Comparison of ENCODE assay signal across 1 cellular context in the genomic region with DNA sequence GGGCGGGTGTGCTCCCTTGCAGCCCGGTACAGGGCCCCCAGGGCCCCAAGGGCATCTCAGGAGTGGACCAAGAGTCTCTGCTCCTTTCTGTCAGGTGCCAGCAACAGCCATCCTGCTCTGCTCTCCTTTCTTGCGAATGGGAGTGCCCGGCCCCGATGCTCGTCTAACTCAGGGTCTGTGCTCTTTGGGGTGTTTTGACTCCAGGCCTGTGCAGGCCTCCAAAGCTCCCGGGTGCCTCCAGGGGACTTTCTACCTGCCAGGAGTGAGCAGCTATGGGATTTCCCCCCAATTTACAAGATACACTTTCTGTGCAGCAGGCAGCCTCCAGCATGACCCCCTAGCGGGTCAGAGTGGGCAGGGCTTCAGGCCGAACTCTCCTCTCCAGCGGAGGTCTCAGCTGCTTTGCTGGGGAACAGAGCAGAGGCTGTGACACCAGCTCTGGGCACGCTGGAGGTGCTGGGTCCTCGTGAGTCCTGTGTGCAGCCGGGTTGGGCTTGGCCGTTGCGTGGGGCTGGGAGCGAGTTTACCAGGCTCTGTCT.
TF ChIP-seq lines count a peak whose summit lies in the region.

No MANE protein-coding gene starts in this region.

TF ChIP-seq in endothelial cell of umbilical vein, 7 proteins besides CTCF, POLR2A, EP300 and RAD21:
- TF ChIP-seq FOS (IDR thresholded peaks at IDR 0.05; ENCODE audit: borderline replicate concordance, insufficient read depth, low read length) (no peak), GATA2 (IDR thresholded peaks at IDR 0.05; ENCODE audit: insufficient read depth, insufficient read length, low read depth, low read length) (no peak), MYC (IDR thresholded peaks at IDR 0.05; ENCODE audit: low read depth, low read length) (no peak), EZH2 (IDR thresholded peaks at IDR 0.05; ENCODE audit: borderline replicate concordance, low read depth, low read length, severe bottlenecking) (no peak)
- TF ChIP-seq, protein P1, sequence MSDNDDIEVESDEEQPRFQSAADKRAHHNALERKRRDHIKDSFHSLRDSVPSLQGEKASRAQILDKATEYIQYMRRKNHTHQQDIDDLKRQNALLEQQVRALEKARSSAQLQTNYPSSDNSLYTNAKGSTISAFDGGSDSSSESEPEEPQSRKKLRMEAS (IDR thresholded peaks at IDR 0.05; ENCODE audit: insufficient read depth, insufficient read length) = no peak
